In genomic region chr3:128207953-128208352, GRCh38 we compare ENCODE assay signal across 23 cellular contexts.
"Had no signal": no experiment of that assay in that cellular context is flagged by ENCODE, and none has a peak within 500 bp of the region (broad histone marks: within the 10 kb centered on the region; RNA-seq: fewer than 3 reads in every experiment).

No MANE protein-coding gene starts in this region.

- ATAC-seq: activated CD8-positive, alpha-beta T cell treated with anti-CD3 and anti-CD28 coated beads for 36 hours; activated naive CD8-positive, alpha-beta T cell treated with anti-CD3 and anti-CD28 coated beads, Interleukin-2, amount 50 U/mL, for 24 hours; gastroesophageal sphincter; naive thymus-derived CD8-positive, alpha-beta T cell; sciatic nerve; stimulated activated effector memory CD8-positive, alpha-beta T cell treated with anti-CD3 and anti-CD28 coated beads, Interleukin-12 subunit alpha, Interleukin-12 subunit beta, amount 100 ng/mL, for 72 hours; stimulated activated naive CD8-positive, alpha-beta T cell treated with anti-CD3 and anti-CD28 coated beads, Interleukin-15, amount 100 ng/mL, for 72 hours had no signal

- H3K27me3 ChIP-seq: gastroesophageal sphincter, upper lobe of left lung had no signal

- H3K4me3 ChIP-seq: gastroesophageal sphincter, skin epidermis, upper lobe of left lung had no signal

- DNase-seq: activated B cell treated with CpG ODN at 0.5 μM for 24 hours; activated CD4-positive, alpha-beta T cell treated with anti-CD3 and anti-CD28 coated beads, Interleukin-2, amount 50 U/mL, for 1 hour; activated CD8-positive, alpha-beta T cell treated with anti-CD3 and anti-CD28 coated beads for 36 hours; activated naive CD8-positive, alpha-beta T cell treated with anti-CD3 and anti-CD28 coated beads, Interleukin-2, amount 50 U/mL, for 24 hours; activated T-cell treated with anti-CD3 and anti-CD28 coated beads, Interleukin-2, amount 50 U/mL, for 48 hours; amygdala; central memory CD4-positive, alpha-beta T cell; effector CD4-positive, alpha-beta T cell; head of caudate nucleus; kidney glomerular epithelial cell; mammary epithelial cell; naive thymus-derived CD8-positive, alpha-beta T cell; posterior cingulate gyrus; stimulated activated CD4-positive, alpha-beta T cell treated with anti-CD3 and anti-CD28 coated beads, Interleukin-4, amount 100 ng/mL, for 24 hours; stimulated activated naive CD8-positive, alpha-beta T cell treated with anti-CD3 and anti-CD28 coated beads, Interleukin-15, amount 100 ng/mL, for 72 hours; substantia nigra; T-helper 1 cell; upper lobe of left lung had no signal

- H3K27ac ChIP-seq: epithelial cell of prostate, gastroesophageal sphincter, skin epidermis had no signal

- H3K9me3 ChIP-seq: gastroesophageal sphincter, upper lobe of left lung had no signal

- H3K36me3 ChIP-seq: gastroesophageal sphincter, upper lobe of left lung had no signal
